1 cellular context compared by ENCODE assay signal in the genomic region with DNA sequence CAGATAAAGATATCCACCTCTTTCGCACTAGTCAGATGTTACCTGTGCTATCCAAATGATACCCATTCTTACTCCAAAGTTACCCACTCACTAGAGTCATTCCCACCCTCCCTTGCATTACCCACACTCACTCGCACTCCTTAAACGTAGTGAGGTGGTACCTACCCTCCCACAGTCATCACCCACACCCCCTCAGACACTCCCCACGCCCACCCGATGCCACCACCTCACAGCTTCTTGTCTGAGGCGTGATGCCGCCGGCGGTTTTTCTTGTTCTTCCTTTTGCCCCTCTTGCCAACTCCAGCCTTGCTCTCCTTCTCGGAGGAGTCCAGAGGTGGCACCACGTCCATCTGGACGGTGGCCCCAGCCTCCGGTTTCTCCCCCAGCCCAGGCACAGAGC.
TF ChIP-seq lines count a peak whose summit lies in the region.

No MANE protein-coding gene starts in this region.

TF ChIP-seq in neural cell, 6 proteins besides CTCF, POLR2A, EP300 and RAD21:
- no peak for TF ChIP-seq TAF1 (IDR thresholded peaks at IDR 0.05; ENCODE audit: low read depth)
- TF ChIP-seq, protein P1, sequence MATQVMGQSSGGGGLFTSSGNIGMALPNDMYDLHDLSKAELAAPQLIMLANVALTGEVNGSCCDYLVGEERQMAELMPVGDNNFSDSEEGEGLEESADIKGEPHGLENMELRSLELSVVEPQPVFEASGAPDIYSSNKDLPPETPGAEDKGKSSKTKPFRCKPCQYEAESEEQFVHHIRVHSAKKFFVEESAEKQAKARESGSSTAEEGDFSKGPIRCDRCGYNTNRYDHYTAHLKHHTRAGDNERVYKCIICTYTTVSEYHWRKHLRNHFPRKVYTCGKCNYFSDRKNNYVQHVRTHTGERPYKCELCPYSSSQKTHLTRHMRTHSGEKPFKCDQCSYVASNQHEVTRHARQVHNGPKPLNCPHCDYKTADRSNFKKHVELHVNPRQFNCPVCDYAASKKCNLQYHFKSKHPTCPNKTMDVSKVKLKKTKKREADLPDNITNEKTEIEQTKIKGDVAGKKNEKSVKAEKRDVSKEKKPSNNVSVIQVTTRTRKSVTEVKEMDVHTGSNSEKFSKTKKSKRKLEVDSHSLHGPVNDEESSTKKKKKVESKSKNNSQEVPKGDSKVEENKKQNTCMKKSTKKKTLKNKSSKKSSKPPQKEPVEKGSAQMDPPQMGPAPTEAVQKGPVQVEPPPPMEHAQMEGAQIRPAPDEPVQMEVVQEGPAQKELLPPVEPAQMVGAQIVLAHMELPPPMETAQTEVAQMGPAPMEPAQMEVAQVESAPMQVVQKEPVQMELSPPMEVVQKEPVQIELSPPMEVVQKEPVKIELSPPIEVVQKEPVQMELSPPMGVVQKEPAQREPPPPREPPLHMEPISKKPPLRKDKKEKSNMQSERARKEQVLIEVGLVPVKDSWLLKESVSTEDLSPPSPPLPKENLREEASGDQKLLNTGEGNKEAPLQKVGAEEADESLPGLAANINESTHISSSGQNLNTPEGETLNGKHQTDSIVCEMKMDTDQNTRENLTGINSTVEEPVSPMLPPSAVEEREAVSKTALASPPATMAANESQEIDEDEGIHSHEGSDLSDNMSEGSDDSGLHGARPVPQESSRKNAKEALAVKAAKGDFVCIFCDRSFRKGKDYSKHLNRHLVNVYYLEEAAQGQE (IDR thresholded peaks at IDR 0.05; ENCODE audit: borderline replicate concordance) = no peak
- no peak for TF ChIP-seq POLR2AphosphoS5 (IDR thresholded peaks at IDR 0.05)
- TF ChIP-seq MXI1 (conservative IDR thresholded peaks at IDR 0.05; ENCODE audit: poor library complexity, severe bottlenecking) = no peak
- no peak for TF ChIP-seq SMC3 (conservative IDR thresholded peaks at IDR 0.05; ENCODE audit: poor library complexity)
- TF ChIP-seq EZH2 (IDR thresholded peaks at IDR 0.05; ENCODE audit: borderline replicate concordance, insufficient read depth, low read length, poor library complexity, severe bottlenecking) = no peak
